1 cellular context compared by ENCODE assay signal in genomic region chr1:223670458-223671159, GRCh38.
TF ChIP-seq lines count a peak whose summit lies in the region.

No MANE protein-coding gene starts in this region.

TF ChIP-seq in HepG2, 621 proteins besides CTCF, POLR2A, EP300 and RAD21:
- TF ChIP-seq HNRNPUL1 (IDR thresholded peaks at IDR 0.05; ENCODE audit: low read depth, low read length) (no peak), ZNF816 (CRISPR knock-in tag; IDR thresholded peaks at IDR 0.05; ENCODE audit: borderline replicate concordance) (no peak), STAG1 (CRISPR knock-in tag; IDR thresholded peaks at IDR 0.05) (peak; percentile 85), SMC3 (IDR thresholded peaks at IDR 0.05; ENCODE audit: low read length) (peak; percentile 60; the same call in 1 of the 2 replicates), ZNF3 (CRISPR knock-in tag; IDR thresholded peaks at IDR 0.05) (no peak), NFE2L2 (IDR thresholded peaks at IDR 0.05; ENCODE audit: low read length) (no peak), FOSL2 (CRISPR knock-in tag; IDR thresholded peaks at IDR 0.05) (peak; percentile 31; the same call in 1 of the 2 replicates), TEAD3 (CRISPR knock-in tag; optimal IDR thresholded peaks at IDR 0.05; ENCODE audit: borderline replicate concordance) (peak; percentile 47)
